In genomic region chr7:104956753-104957450, GRCh38 we compare ENCODE assay signal across 8 cellular contexts. TPM values are rescaled to one million over a fixed set of nuclear protein-coding genes. Genes with fewer than 3 reads are reported as not detected.
A peak's percentile ranks its signal among the peaks of the same experiment; 100 is the strongest.
DNase-seq lines count a peak whose midpoint lies in the region; ATAC-seq and TF ChIP-seq lines count a peak whose summit lies in the region.

No MANE protein-coding gene starts in this region.

- H3K27me3 ChIP-seq in testis (no peaks in the 10 kb centered on the region), Peyer's patch (no peaks in the 10 kb centered on the region)

- peaks cover 26% of the 10 kb centered on the region for H3K4me1 Mint-ChIP-seq in activated naive CD8-positive, alpha-beta T cell treated with anti-CD3 and anti-CD28 coated beads, Interleukin-2, amount 10 ng/mL, durations not matched to agents 7 days and 5 days
- peaks cover 58 to 59% of the 10 kb centered on the region in 2 donors for H3K4me1 Mint-ChIP-seq in natural killer cell treated with Interleukin-12 subunit alpha and Interleukin-12 subunit beta and Interleukin-15 and Interleukin-18, amount 100 ng/mL, for 72 hours (ENCODE audit: low read depth in 2 of 2)

- H3K27ac ChIP-seq in testis (no peak overlapping the region), Peyer's patch (peak overlapping the region in 2 of 4 donors; percentile 64 to 71)

- ATAC-seq in GM21390 (IDR thresholded peaks at IDR 0.05; ENCODE audit: unreplicated experiment) (peak; percentile 94), HG03575 (IDR thresholded peaks at IDR 0.05; ENCODE audit: extremely low read depth, insufficient number of reproducible peaks, low FRiP score, unreplicated experiment) (peak; percentile 83)
- ATAC-seq in activated naive CD8-positive, alpha-beta T cell treated with anti-CD3 and anti-CD28 coated beads, Interleukin-2, amount 10 ng/mL, durations not matched to agents 7 days and 5 days (ENCODE audit: low read depth) = peak; percentile 75
- peak; percentile 92 to 94 for ATAC-seq in natural killer cell treated with Interleukin-12 subunit alpha and Interleukin-12 subunit beta and Interleukin-15 and Interleukin-18, amount 100 ng/mL, for 72 hours

- intact Hi-C loops in testis (cut with DNase I; ENCODE audit: low total_unique reads) = no loop called here

- 75 to 84% methylated on average over 4 of the region's 4 CpGs for WGBS in testis, 2 donors

- DNase-seq in GDM1 (lab: John Stamatoyannopoulos, UW) (peak; percentile 66), LoVo (ENCODE audit: low spot score) (no peak), testis (no peak), Peyer's patch (no peak)
- no peak for DNase-seq in activated naive CD8-positive, alpha-beta T cell treated with anti-CD3 and anti-CD28 coated beads, Interleukin-2, amount 10 ng/mL, durations not matched to agents 7 days and 5 days
- DNase-seq in natural killer cell treated with Interleukin-12 subunit alpha and Interleukin-12 subunit beta and Interleukin-15 and Interleukin-18, amount 100 ng/mL, for 72 hours (ENCODE audit: low spot score) = peak; percentile 81

- H3K27ac Mint-ChIP-seq in activated naive CD8-positive, alpha-beta T cell treated with anti-CD3 and anti-CD28 coated beads, Interleukin-2, amount 10 ng/mL, durations not matched to agents 7 days and 5 days = peak overlapping the region; percentile 87
- H3K27ac Mint-ChIP-seq in natural killer cell treated with Interleukin-12 subunit alpha and Interleukin-12 subunit beta and Interleukin-15 and Interleukin-18, amount 100 ng/mL, for 72 hours = peak overlapping the region; percentile 97 to 100

- TF ChIP-seq CTCF in testis (IDR thresholded peaks at IDR 0.05) (no peak), Peyer's patch (IDR thresholded peaks at IDR 0.05) (no peak)

- no peaks in the 10 kb centered on the region for H3K4me1 ChIP-seq in testis
- H3K4me1 ChIP-seq in Peyer's patch = peaks cover 0 to 35% (median 0%) of the 10 kb centered on the region in 4 donors

- H3K9me3 Mint-ChIP-seq in activated naive CD8-positive, alpha-beta T cell treated with anti-CD3 and anti-CD28 coated beads, Interleukin-2, amount 10 ng/mL, durations not matched to agents 7 days and 5 days = peaks cover 2% of the 10 kb centered on the region
- H3K9me3 Mint-ChIP-seq in natural killer cell treated with Interleukin-12 subunit alpha and Interleukin-12 subunit beta and Interleukin-15 and Interleukin-18, amount 100 ng/mL, for 72 hours = no peaks in the 10 kb centered on the region

- TF ChIP-seq POLR2A in testis (IDR thresholded peaks at IDR 0.05) = no peak
- TF ChIP-seq POLR2A in Peyer's patch (IDR thresholded peaks at IDR 0.05) = no peak

- H3K36me3 Mint-ChIP-seq in activated naive CD8-positive, alpha-beta T cell treated with anti-CD3 and anti-CD28 coated beads, Interleukin-2, amount 10 ng/mL, durations not matched to agents 7 days and 5 days = peaks cover 8% of the 10 kb centered on the region
- H3K36me3 Mint-ChIP-seq in natural killer cell treated with Interleukin-12 subunit alpha and Interleukin-12 subunit beta and Interleukin-15 and Interleukin-18, amount 100 ng/mL, for 72 hours = peaks cover 6% of the 10 kb centered on the region

- H3K27me3 Mint-ChIP-seq in activated naive CD8-positive, alpha-beta T cell treated with anti-CD3 and anti-CD28 coated beads, Interleukin-2, amount 10 ng/mL, durations not matched to agents 7 days and 5 days = no peaks in the 10 kb centered on the region
- H3K27me3 Mint-ChIP-seq in natural killer cell treated with Interleukin-12 subunit alpha and Interleukin-12 subunit beta and Interleukin-15 and Interleukin-18, amount 100 ng/mL, for 72 hours = no peaks in the 10 kb centered on the region

- no peaks in the 10 kb centered on the region for H3K9me3 ChIP-seq in testis
- no peaks in the 10 kb centered on the region for H3K9me3 ChIP-seq in Peyer's patch

- peak overlapping the region; percentile 9 for H3K4me3 Mint-ChIP-seq in activated naive CD8-positive, alpha-beta T cell treated with anti-CD3 and anti-CD28 coated beads, Interleukin-2, amount 10 ng/mL, durations not matched to agents 7 days and 5 days
- peak overlapping the region; percentile 84 for H3K4me3 Mint-ChIP-seq in natural killer cell treated with Interleukin-12 subunit alpha and Interleukin-12 subunit beta and Interleukin-15 and Interleukin-18, amount 100 ng/mL, for 72 hours

- H3K36me3 ChIP-seq in testis (ENCODE audit: low read depth, missing control alignments) (no peaks in the 10 kb centered on the region), Peyer's patch (no peaks in the 10 kb centered on the region)

- H3K4me3 ChIP-seq in testis = no peak overlapping the region
- no peak overlapping the region for H3K4me3 ChIP-seq in Peyer's patch

- POLR2A ChIA-PET in activated naive CD8-positive, alpha-beta T cell treated with anti-CD3 and anti-CD28 coated beads, Interleukin-2, amount 10 ng/mL, durations not matched to agents 7 days and 5 days (lab: Charles Lee) = interaction anchor here (1.1 to 3.2 kb wide), 4 partner anchors 12 to 59 kb away, joined by 3 to 46 read pairs (median 14); no protein-coding TSS in a partner anchor

RNA-seq across cellular contexts. Expression of gene KMT2E, which starts 57.1 kb away (rescaled TPM):
- 100 to 1,000 TPM; 141 to 145 TPM for total RNA-seq in activated naive CD8-positive, alpha-beta T cell treated with anti-CD3 and anti-CD28 coated beads, Interleukin-2, amount 10 ng/mL, durations not matched to agents 7 days and 5 days
- 100 to 1,000 TPM; 152 to 172 TPM for total RNA-seq in natural killer cell treated with Interleukin-12 subunit alpha and Interleukin-12 subunit beta and Interleukin-15 and Interleukin-18, amount 100 ng/mL, for 72 hours
- total RNA-seq in testis (100 to 1,000 TPM in 1 of 2 donors, 10 to 100 TPM in 1; 96.6 to 133 TPM), Peyer's patch (100 to 1,000 TPM in 3 of 4 donors, 10 to 100 TPM in 1; 88.6 to 170 (median 130) TPM)
- 21.1 TPM for polyA plus RNA-seq in testis (ENCODE audit: insufficient read depth, low read depth, low replicate concordance)

Comparison
In these comparisons a context has a peak if more than half of its experiments do, and no peak if none do; other contexts are left out.
1. DNase-seq: peak in GDM1 (single experiment) and natural killer cell treated with Interleukin-12 subunit alpha and Interleukin-12 subunit beta and Interleukin-15 and Interleukin-18, amount 100 ng/mL, for 72 hours (single experiment); none in activated naive CD8-positive, alpha-beta T cell treated with anti-CD3 and anti-CD28 coated beads, Interleukin-2, amount 10 ng/mL, durations not matched to agents 7 days and 5 days (single experiment), LoVo (single experiment), testis (single experiment) and Peyer's patch (0 of 3).
2. Peak in every context shown above with its lines, with median percentiles within 50 percentile points of each other: ATAC-seq.